Comparison of ENCODE assay signal across 8 cellular contexts in the genomic region with DNA sequence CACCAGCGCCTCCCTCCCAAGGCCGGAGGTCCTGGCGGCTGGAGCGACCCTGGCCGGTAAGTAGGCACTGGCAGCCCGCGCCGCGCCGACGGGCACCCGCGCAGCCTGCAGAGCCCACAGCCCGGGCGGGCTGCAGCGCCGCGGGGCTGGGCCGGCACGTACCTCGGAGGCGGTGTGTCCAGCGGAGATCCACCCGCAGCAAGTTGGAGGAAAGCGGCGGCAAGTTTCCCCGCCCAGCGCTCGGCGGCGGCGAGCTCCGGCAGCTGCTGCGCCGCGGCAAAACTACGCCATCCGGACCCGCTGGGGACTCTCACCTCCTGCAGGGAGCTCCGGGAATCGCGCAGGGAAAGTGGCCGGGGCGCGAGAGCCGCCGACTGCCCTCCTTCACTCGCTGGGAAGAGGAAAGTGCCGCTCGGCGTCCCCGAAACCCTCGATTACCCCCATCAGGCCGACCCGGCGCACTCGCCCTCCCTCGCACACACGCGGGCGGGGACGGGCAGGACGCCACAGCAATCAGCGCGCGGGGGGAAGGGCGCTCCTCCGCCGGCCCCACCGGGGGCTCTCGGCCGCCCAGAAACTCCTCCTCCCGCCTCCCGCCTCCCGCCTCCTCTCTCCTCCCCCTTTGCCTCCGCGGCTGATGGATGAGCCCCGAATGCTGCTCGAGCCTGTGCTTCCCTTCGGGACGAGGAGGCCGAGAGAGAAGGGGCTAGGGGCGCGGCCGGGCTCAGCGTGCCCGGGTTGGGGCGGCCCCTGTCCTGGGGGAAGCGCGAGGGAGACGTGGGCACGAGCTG. TPM values are rescaled to one million over a fixed set of nuclear protein-coding genes. Genes with fewer than 3 reads are reported as not detected.
DNase-seq lines count a peak whose midpoint lies in the region; ATAC-seq and TF ChIP-seq lines count a peak whose summit lies in the region.

A gene (minus strand): TSS at position 436 of the 791 bp plus-strand sequence. CDS start 24,620 bp downstream, outside the sequence.

- H2AFZ ChIP-seq in ACC112 (ENCODE audit: low read length, unreplicated experiment) = peak within 1 kb of the TSS; percentile 79

- TF ChIP-seq RAD21 in liver (IDR thresholded peaks at IDR 0.05) = peak; percentile 63 to 71

- peaks cover 67% of the 10 kb centered on the region for H3K27me3 Mint-ChIP-seq in dendritic cell treated with granulocyte-macrophage colony-stimulating factor and Interleukin-4, amounts not matched to agents 40 ng/mL and 50 ng/mL, for 4 days

- H3K9ac ChIP-seq in liver (ENCODE audit: low read depth in 1 of 2, low read length in 2 of 2) = peak within 1 kb of the TSS; percentile 57 to 72

- H3K79me2 ChIP-seq in ACC112 (ENCODE audit: control insufficient read depth, insufficient read depth, low read length, unreplicated experiment) = peaks cover 32% of the 10 kb centered on the region

- DNase-seq in NCI-H460 (ENCODE audit: extremely low read depth, low read depth) = peak; percentile 64
- peak; percentile 73 to 80 for DNase-seq in activated CD4-positive, alpha-beta T cell treated with anti-CD3 and anti-CD28 coated beads, Interleukin-2, amount 50 U/mL, for 48 hours
- DNase-seq in stimulated activated CD4-positive, alpha-beta T cell treated with anti-CD3 and anti-CD28 coated beads, Interleukin-4, amount 100 ng/mL, for 1 hour = peak; percentile 76

- H3K9me3 ChIP-seq in liver (ENCODE audit: control insufficient read depth in 4 of 4, low read length in 3 of 4) = no peaks in the 10 kb centered on the region

- H3K36me3 Mint-ChIP-seq in dendritic cell treated with granulocyte-macrophage colony-stimulating factor and Interleukin-4, amounts not matched to agents 40 ng/mL and 50 ng/mL, for 4 days (ENCODE audit: low read depth) = no peaks in the 10 kb centered on the region

- peak; percentile 49 for ATAC-seq in GM18858 (IDR thresholded peaks at IDR 0.05; ENCODE audit: unreplicated experiment)
- ATAC-seq in HG03103 (IDR thresholded peaks at IDR 0.05; ENCODE audit: low read depth, unreplicated experiment) = peak; percentile 65

- TF ChIP-seq CTCF in liver (IDR thresholded peaks at IDR 0.05; ENCODE audit: low read depth, low read length, missing input control) = peak; percentile 48

- H3K4me3 ChIP-seq in ACC112 (ENCODE audit: low read depth, low read length) (peak within 1 kb of the TSS; percentile 99), liver (ENCODE audit: low read depth in 1 of 3, low read length in 3 of 3) (peak within 1 kb of the TSS; percentile 90 to 99 (median 94))

- H3K4me1 ChIP-seq in ACC112 (ENCODE audit: control insufficient read depth, insufficient read depth, low read length, unreplicated experiment) = peaks cover 24% of the 10 kb centered on the region
- peaks cover 0 to 21% (median 11%) of the 10 kb centered on the region in 4 donors for H3K4me1 ChIP-seq in liver (ENCODE audit: control insufficient read depth in 4 of 4, insufficient read depth in 4 of 4, low read length in 3 of 4)

- H3K27ac ChIP-seq in ACC112 (ENCODE audit: low read depth, low read length) = peak within 1 kb of the TSS; percentile 30; the same call in 1 of the 2 replicates
- H3K27ac ChIP-seq in liver (ENCODE audit: low read depth in 1 of 2, low read length in 2 of 2) = peak within 1 kb of the TSS; percentile 97

- H3K27ac Mint-ChIP-seq in dendritic cell treated with granulocyte-macrophage colony-stimulating factor and Interleukin-4, amounts not matched to agents 40 ng/mL and 50 ng/mL, for 4 days = no peak within 1 kb of the TSS

- H3K36me3 ChIP-seq in ACC112 (ENCODE audit: insufficient read depth, low read length) (no peaks in the 10 kb centered on the region), liver (ENCODE audit: control insufficient read depth in 4 of 4, insufficient read depth in 3 of 4, low read depth in 1 of 4, low read length in 3 of 4) (no peaks in the 10 kb centered on the region)

- H3K4me3 Mint-ChIP-seq in dendritic cell treated with granulocyte-macrophage colony-stimulating factor and Interleukin-4, amounts not matched to agents 40 ng/mL and 50 ng/mL, for 4 days = peak within 1 kb of the TSS; percentile 76

- under 1% methylated on average over 91 of the region's 92 CpGs for WGBS in liver

- H3K9me3 Mint-ChIP-seq in dendritic cell treated with granulocyte-macrophage colony-stimulating factor and Interleukin-4, amounts not matched to agents 40 ng/mL and 50 ng/mL, for 4 days = no peaks in the 10 kb centered on the region

- intact Hi-C loops in dendritic cell treated with granulocyte-macrophage colony-stimulating factor and Interleukin-4, amounts not matched to agents 40 ng/mL and 50 ng/mL, for 4 days (cut with micrococcal nuclease) = no loop called here

- no peaks in the 10 kb centered on the region for H3K27me3 ChIP-seq in ACC112 (ENCODE audit: insufficient read depth, low read length)
- no peaks in the 10 kb centered on the region for H3K27me3 ChIP-seq in liver (ENCODE audit: control insufficient read depth in 4 of 4, insufficient read depth in 4 of 4, low read length in 3 of 4)

- peaks cover 16% of the 10 kb centered on the region for H3K4me1 Mint-ChIP-seq in dendritic cell treated with granulocyte-macrophage colony-stimulating factor and Interleukin-4, amounts not matched to agents 40 ng/mL and 50 ng/mL, for 4 days (ENCODE audit: low read depth)

TF ChIP-seq in liver, 16 proteins besides CTCF, POLR2A, EP300 and RAD21:
- TF ChIP-seq HNF4A (conservative IDR thresholded peaks at IDR 0.05) (no peak), JUND (IDR thresholded peaks at IDR 0.05) (no peak), FOXA1 (IDR thresholded peaks at IDR 0.05) (no peak), GABPA (IDR thresholded peaks at IDR 0.05 in 1 of 2, conservative IDR thresholded peaks at IDR 0.05 in 1 of 2) (no peak), FOXA2 (IDR thresholded peaks at IDR 0.05) (no peak), RXRA (IDR thresholded peaks at IDR 0.05) (peak; percentile 15 to 17), HNF4G (IDR thresholded peaks at IDR 0.05) (no peak), TAF1 (conservative IDR thresholded peaks at IDR 0.05) (peak; percentile 73), EGR1 (IDR thresholded peaks at IDR 0.05; ENCODE audit: low read depth in 2 of 2) (peak in 1 of 2 donors; percentile 32), SP1 (IDR thresholded peaks at IDR 0.05) (peak; percentile 57), YY1 (IDR thresholded peaks at IDR 0.05) (peak; percentile 90), NR2F2 (IDR thresholded peaks at IDR 0.05) (no peak)
- TF ChIP-seq, protein P1, sequence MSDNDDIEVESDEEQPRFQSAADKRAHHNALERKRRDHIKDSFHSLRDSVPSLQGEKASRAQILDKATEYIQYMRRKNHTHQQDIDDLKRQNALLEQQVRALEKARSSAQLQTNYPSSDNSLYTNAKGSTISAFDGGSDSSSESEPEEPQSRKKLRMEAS (IDR thresholded peaks at IDR 0.05) = no peak
- TF ChIP-seq, protein P2, sequence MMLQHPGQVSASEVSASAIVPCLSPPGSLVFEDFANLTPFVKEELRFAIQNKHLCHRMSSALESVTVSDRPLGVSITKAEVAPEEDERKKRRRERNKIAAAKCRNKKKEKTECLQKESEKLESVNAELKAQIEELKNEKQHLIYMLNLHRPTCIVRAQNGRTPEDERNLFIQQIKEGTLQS (IDR thresholded peaks at IDR 0.05) = no peak
- TF ChIP-seq, protein P3, sequence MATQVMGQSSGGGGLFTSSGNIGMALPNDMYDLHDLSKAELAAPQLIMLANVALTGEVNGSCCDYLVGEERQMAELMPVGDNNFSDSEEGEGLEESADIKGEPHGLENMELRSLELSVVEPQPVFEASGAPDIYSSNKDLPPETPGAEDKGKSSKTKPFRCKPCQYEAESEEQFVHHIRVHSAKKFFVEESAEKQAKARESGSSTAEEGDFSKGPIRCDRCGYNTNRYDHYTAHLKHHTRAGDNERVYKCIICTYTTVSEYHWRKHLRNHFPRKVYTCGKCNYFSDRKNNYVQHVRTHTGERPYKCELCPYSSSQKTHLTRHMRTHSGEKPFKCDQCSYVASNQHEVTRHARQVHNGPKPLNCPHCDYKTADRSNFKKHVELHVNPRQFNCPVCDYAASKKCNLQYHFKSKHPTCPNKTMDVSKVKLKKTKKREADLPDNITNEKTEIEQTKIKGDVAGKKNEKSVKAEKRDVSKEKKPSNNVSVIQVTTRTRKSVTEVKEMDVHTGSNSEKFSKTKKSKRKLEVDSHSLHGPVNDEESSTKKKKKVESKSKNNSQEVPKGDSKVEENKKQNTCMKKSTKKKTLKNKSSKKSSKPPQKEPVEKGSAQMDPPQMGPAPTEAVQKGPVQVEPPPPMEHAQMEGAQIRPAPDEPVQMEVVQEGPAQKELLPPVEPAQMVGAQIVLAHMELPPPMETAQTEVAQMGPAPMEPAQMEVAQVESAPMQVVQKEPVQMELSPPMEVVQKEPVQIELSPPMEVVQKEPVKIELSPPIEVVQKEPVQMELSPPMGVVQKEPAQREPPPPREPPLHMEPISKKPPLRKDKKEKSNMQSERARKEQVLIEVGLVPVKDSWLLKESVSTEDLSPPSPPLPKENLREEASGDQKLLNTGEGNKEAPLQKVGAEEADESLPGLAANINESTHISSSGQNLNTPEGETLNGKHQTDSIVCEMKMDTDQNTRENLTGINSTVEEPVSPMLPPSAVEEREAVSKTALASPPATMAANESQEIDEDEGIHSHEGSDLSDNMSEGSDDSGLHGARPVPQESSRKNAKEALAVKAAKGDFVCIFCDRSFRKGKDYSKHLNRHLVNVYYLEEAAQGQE (IDR thresholded peaks at IDR 0.05) = peak; percentile 91
- TF ChIP-seq, protein P4, sequence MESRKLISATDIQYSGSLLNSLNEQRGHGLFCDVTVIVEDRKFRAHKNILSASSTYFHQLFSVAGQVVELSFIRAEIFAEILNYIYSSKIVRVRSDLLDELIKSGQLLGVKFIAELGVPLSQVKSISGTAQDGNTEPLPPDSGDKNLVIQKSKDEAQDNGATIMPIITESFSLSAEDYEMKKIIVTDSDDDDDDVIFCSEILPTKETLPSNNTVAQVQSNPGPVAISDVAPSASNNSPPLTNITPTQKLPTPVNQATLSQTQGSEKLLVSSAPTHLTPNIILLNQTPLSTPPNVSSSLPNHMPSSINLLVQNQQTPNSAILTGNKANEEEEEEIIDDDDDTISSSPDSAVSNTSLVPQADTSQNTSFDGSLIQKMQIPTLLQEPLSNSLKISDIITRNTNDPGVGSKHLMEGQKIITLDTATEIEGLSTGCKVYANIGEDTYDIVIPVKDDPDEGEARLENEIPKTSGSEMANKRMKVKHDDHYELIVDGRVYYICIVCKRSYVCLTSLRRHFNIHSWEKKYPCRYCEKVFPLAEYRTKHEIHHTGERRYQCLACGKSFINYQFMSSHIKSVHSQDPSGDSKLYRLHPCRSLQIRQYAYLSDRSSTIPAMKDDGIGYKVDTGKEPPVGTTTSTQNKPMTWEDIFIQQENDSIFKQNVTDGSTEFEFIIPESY (IDR thresholded peaks at IDR 0.05) = peak; percentile 59
TF ChIP-seq in liver: peak in this region for 7.

RNA-seq across cellular contexts. Expression of the gene that starts here (rescaled TPM):
- 10.0 and 11.3 TPM in 2 replicates for total RNA-seq in NCI-H460 (2014; rRNA removed; shearing (Covaris generic))
- polyA plus RNA-seq in NCI-H460 (2014; cell fraction: nucleus; rRNA removed) = 2.9 and 5.0 TPM in 2 replicates
- total RNA-seq in liver = 10 to 100 TPM; 12.3 to 19.3 TPM
- 1 to 10 TPM; 6.1 to 7.5 TPM for polyA plus RNA-seq in liver

Comparison
In these comparisons a context has a peak if more than half of its experiments do, and no peak if none do; other contexts are left out.
1. Peak in every context shown above with its lines: DNase-seq, ATAC-seq, H3K4me3 ChIP-seq and H3K27ac ChIP-seq.